8 cellular contexts compared by ENCODE assay signal in the genomic region with DNA sequence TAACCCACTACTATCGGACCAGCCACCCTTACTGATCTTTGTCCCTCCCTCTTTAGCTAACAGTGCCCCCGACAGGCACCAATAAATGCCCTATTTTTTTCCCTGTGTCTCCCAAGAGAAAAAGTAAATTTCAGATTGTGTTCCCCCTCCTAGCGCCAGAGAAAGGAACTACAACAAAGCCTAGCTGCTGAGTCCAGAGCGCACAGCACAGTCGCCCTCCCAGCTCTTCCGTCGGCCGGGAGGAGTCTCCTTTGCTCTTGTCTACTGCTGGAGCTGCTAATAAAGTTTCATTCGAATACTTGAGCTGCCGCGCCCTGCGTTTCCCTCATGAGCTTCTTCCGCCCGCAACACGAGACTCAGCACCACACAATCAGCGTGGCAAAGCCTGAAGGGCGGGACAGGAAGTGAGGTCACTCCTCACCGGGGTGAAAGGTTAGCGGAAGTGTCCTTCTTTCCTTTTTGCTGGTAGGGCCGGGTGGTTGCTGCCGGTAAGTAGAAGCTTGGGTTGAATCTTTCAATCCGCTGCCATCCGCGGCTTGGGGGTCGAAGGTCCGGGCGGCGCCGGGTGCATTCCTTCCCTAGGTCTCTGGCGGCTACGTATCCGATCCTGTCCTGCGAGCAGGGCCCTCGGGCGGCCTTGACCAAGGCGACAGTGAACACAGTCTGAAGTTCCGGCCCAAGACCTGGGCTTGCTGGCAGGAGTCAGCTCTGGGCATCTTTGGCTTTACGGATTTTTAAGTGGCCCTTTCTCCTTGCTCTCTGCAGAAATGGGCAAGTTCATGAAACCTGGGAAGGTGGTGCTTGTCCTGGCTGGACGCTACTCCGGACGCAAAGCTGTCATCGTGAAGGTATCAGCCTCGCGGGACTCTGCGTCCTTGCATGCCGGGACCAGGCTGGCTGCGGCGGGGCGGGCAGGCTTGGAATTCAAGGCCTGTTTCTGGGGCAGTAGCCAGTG. TPM values are rescaled to one million over a fixed set of nuclear protein-coding genes. Genes with fewer than 3 reads are reported as not detected.
A peak's percentile ranks its signal among the peaks of the same experiment; 100 is the strongest.
DNase-seq lines count a peak whose midpoint lies in the region; TF ChIP-seq lines count a peak whose summit lies in the region.

A gene (plus strand): TSS at position 436 of the 955 bp plus-strand sequence. CDS start 332 bp downstream, at position 768.

- H3K36me3 Mint-ChIP-seq in neural crest cell (ENCODE audit: low read depth): peaks cover 4% of the 10 kb centered on the region

- peak within 1 kb of the TSS; percentile 100 for H3K27ac Mint-ChIP-seq in neural crest cell (ENCODE audit: unreplicated experiment)

- peak; percentile 86 for TF ChIP-seq CTCF in fibroblast of villous mesenchyme (IDR thresholded peaks at IDR 0.05; ENCODE audit: insufficient read depth, low read depth, low read length)
- peak; percentile 83 for TF ChIP-seq CTCF in neural crest cell (conservative IDR thresholded peaks at IDR 0.05)

- H3K4me1 ChIP-seq in ES-I3 (ENCODE audit: insufficient read depth, low read length): peaks cover 15% of the 10 kb centered on the region; the same call in 1 of the 2 replicates

- peak within 1 kb of the TSS; percentile 96 for H3K4me3 Mint-ChIP-seq in neural crest cell

- peak within 1 kb of the TSS; percentile 81 for H3K9ac ChIP-seq in ES-I3 (ENCODE audit: low read depth, low read length)

- no peaks in the 10 kb centered on the region for H3K9me3 Mint-ChIP-seq in neural crest cell

- H3K4me3 ChIP-seq in H7 (ENCODE audit: insufficient read depth, low read depth, low read length) (peak within 1 kb of the TSS; percentile 96), fibroblast of villous mesenchyme (ENCODE audit: low read depth, low read length) (peak within 1 kb of the TSS; percentile 95)

- no peaks in the 10 kb centered on the region for H3K27me3 Mint-ChIP-seq in neural crest cell (ENCODE audit: low read depth)

- H3K36me3 ChIP-seq in ES-I3 (ENCODE audit: insufficient read depth, low read length) (peaks cover 31% of the 10 kb centered on the region), H7 (replicated peaks; ENCODE audit: control insufficient read depth, insufficient read depth, low read length) (peaks cover 30% of the 10 kb centered on the region)

- peak; percentile 93 for DNase-seq in H7
- DNase-seq in M059J (ENCODE audit: low read depth): peak; percentile 100
- peak; percentile 99 for DNase-seq in SHP77 treated with DMSO at 0.1 percent for 48 hours (lab: John Stamatoyannopoulos, UW)
- DNase-seq in activated gamma-delta T cell (lab: John Stamatoyannopoulos, UW): peak; percentile 52
- DNase-seq in fibroblast of villous mesenchyme (ENCODE audit: low read depth): peak; percentile 100
- peak; percentile 93 for DNase-seq in neural crest cell (ENCODE audit: low read depth, low spot score)
- DNase-seq in stromal cell of bone marrow (ENCODE audit: low read depth): peak; percentile 100

- no peaks in the 10 kb centered on the region for H3K9me3 ChIP-seq in ES-I3 (ENCODE audit: control insufficient read depth, insufficient read depth, low read length)

- H3K27me3 ChIP-seq in H7 (ENCODE audit: control insufficient read depth, insufficient read depth, low read length): no peaks in the 10 kb centered on the region

- peaks cover 30% of the 10 kb centered on the region for H3K4me1 Mint-ChIP-seq in neural crest cell

RNA-seq across cellular contexts. Expression of the gene that starts here (rescaled TPM):
- total RNA-seq in H7 (2014; rRNA removed; shearing (Covaris generic)): 1,832 and 1,859 TPM in 2 replicates
- total RNA-seq in M059J (2014; rRNA removed; shearing (Covaris generic)): 982 and 1,027 TPM in 2 replicates
- total RNA-seq in fibroblast of villous mesenchyme (1,005 and 1,254 TPM in 2 replicates), neural crest cell (1,045 and 1,183 TPM in 2 replicates)

Comparison
In these comparisons a context has a peak if more than half of its experiments do, and no peak if none do; other contexts are left out.
1. Peak in every context shown above with its lines: DNase-seq and H3K4me3 ChIP-seq.